ENCODE assay signal across 8 cellular contexts in genomic region chr13:37059136-37059847, GRCh38. TPM values are rescaled to one million over a fixed set of nuclear protein-coding genes. Genes with fewer than 3 reads are reported as not detected.
DNase-seq lines count a peak whose midpoint lies in the region; ATAC-seq lines count a peak whose summit lies in the region.

SUPT20H (minus strand) TSS chr13:37059688; CDS start chr13:37051490, 8,198 bp downstream.

- no peaks in the 10 kb centered on the region for H3K9me3 ChIP-seq in mononuclear cell (ENCODE audit: low read depth, low read length)

- H3K27me3 ChIP-seq in mononuclear cell (ENCODE audit: insufficient read depth, low read length), result peaks cover 5% of the 10 kb centered on the region

- peaks cover 26% of the 10 kb centered on the region for H3K4me1 ChIP-seq in mononuclear cell (ENCODE audit: insufficient read depth, low read length)

- DNase-seq in DMS114 treated with DMSO at 0.1 percent for 48 hours (lab: John Stamatoyannopoulos, UW; ENCODE audit: unreplicated experiment), result peak; percentile 68
- DNase-seq in HuH-7.5 (ENCODE audit: low spot score), result peak; percentile 55
- DNase-seq in OCI-M1 (lab: John Stamatoyannopoulos, UW), result peak; percentile 96
- DNase-seq in activated T-cell treated with anti-CD3 and anti-CD28 coated beads for 24 hours (ENCODE audit: low read depth), result peak; percentile 95
- DNase-seq in epidermal melanocyte (ENCODE audit: insufficient read length, low spot score), result peak; percentile 60
- DNase-seq in stimulated activated CD8-positive, alpha-beta memory T cell treated with anti-CD3 and anti-CD28 coated beads, Interleukin-2, amount 100 ng/mL, for 48 hours (ENCODE audit: low read depth in 2 of 2), result peak; percentile 91 to 92

- ATAC-seq in GM21528 (IDR thresholded peaks at IDR 0.05; ENCODE audit: low FRiP score, unreplicated experiment), result peak; percentile 98

- peak within 1 kb of the TSS; percentile 84 for H3K4me3 ChIP-seq in mononuclear cell (ENCODE audit: low read length)

RNA-seq across cellular contexts. Expression of gene SUPT20H, which starts in this region (rescaled TPM):
- 42.6 TPM for total RNA-seq in mononuclear cell

Comparison
In these comparisons a context has a peak if more than half of its experiments do, and no peak if none do; other contexts are left out.
1. Peak in every context shown above with its lines: DNase-seq, ATAC-seq and H3K4me3 ChIP-seq.